Comparison of ENCODE assay signal across 1 cellular context in the genomic region with DNA sequence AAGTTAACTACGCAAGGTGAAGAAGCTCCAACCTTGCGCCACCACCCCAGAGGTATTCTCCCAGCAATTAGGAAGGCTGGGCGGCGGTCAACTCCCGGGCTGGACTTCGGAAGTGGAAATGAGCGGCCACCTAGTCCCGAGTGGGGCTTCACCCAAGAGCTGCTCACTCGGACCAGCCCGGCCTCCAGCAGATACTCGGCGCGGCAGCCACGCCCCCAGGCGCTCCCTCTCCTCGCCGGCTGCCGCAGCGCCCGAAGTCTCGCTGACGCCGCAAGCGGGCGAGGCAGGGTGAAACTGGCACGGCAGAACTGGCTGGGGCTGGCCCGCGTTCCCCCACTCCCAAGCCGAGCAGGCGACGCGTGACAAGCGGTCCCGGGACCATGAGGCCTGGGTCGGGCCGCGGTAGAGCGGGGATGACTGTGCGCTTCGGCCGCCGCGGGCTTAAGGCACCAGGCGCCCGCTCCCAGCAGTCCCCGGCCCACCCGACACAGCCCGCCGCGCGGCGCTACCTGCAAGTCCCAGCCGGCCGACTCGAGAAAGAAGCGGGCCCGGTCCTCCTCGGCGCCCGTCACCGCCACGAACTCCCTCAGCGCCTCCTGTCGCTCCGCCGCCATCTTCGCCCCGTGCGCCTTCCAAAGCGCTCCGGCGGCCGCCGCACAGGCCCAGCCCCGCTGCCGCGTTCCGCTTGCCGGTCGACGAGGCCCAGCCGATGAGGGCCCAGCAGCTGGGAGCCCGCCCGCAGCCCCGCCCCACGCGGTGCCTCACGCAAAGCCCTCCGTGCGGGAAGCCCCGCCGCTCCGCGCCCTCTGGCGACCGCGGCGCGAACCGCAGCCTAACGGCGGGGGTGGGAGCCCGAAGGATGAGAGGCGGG.
TF ChIP-seq lines count a peak whose summit lies in the region.

A gene (minus strand): TSS at position 639 of the 871 bp plus-strand sequence. CDS start 25 bp downstream, at position 614.

TF ChIP-seq in HepG2, 621 proteins besides CTCF, POLR2A, EP300 and RAD21 (continued from another document and continues in another):
- TF ChIP-seq, protein P1, sequence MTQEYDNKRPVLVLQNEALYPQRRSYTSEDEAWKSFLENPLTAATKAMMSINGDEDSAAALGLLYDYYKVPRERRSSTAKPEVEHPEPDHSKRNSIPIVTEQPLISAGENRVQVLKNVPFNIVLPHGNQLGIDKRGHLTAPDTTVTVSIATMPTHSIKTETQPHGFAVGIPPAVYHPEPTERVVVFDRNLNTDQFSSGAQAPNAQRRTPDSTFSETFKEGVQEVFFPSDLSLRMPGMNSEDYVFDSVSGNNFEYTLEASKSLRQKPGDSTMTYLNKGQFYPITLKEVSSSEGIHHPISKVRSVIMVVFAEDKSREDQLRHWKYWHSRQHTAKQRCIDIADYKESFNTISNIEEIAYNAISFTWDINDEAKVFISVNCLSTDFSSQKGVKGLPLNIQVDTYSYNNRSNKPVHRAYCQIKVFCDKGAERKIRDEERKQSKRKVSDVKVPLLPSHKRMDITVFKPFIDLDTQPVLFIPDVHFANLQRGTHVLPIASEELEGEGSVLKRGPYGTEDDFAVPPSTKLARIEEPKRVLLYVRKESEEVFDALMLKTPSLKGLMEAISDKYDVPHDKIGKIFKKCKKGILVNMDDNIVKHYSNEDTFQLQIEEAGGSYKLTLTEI (CRISPR knock-in tag; conservative IDR thresholded peaks at IDR 0.05), result no peak
- TF ChIP-seq, protein P2, sequence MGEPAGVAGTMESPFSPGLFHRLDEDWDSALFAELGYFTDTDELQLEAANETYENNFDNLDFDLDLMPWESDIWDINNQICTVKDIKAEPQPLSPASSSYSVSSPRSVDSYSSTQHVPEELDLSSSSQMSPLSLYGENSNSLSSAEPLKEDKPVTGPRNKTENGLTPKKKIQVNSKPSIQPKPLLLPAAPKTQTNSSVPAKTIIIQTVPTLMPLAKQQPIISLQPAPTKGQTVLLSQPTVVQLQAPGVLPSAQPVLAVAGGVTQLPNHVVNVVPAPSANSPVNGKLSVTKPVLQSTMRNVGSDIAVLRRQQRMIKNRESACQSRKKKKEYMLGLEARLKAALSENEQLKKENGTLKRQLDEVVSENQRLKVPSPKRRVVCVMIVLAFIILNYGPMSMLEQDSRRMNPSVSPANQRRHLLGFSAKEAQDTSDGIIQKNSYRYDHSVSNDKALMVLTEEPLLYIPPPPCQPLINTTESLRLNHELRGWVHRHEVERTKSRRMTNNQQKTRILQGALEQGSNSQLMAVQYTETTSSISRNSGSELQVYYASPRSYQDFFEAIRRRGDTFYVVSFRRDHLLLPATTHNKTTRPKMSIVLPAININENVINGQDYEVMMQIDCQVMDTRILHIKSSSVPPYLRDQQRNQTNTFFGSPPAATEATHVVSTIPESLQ (CRISPR knock-in tag; conservative IDR thresholded peaks at IDR 0.05), result 0 out of 2 replicates have a peak, but pooled peaks have one; percentile 91
- TF ChIP-seq, protein P3, sequence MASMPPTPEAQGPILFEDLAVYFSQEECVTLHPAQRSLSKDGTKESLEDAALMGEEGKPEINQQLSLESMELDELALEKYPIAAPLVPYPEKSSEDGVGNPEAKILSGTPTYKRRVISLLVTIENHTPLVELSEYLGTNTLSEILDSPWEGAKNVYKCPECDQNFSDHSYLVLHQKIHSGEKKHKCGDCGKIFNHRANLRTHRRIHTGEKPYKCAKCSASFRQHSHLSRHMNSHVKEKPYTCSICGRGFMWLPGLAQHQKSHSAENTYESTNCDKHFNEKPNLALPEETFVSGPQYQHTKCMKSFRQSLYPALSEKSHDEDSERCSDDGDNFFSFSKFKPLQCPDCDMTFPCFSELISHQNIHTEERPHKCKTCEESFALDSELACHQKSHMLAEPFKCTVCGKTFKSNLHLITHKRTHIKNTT (CRISPR knock-in tag; IDR thresholded peaks at IDR 0.05), result no peak
- no peak for TF ChIP-seq ZNF207 (IDR thresholded peaks at IDR 0.05; ENCODE audit: borderline replicate concordance)
- TF ChIP-seq ELF1 (CRISPR knock-in tag; IDR thresholded peaks at IDR 0.05), result peak; percentile 40; the same call in 1 of the 2 replicates
- TF ChIP-seq ZNF317 (CRISPR knock-in tag; IDR thresholded peaks at IDR 0.05), result no peak; the same call in 1 of the 2 replicates
- TF ChIP-seq, protein P4, sequence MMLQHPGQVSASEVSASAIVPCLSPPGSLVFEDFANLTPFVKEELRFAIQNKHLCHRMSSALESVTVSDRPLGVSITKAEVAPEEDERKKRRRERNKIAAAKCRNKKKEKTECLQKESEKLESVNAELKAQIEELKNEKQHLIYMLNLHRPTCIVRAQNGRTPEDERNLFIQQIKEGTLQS (CRISPR knock-in tag; IDR thresholded peaks at IDR 0.05), result peak; percentile 82
- peak; percentile 81; the same call in 1 of the 2 replicates for TF ChIP-seq PCBP1 (IDR thresholded peaks at IDR 0.05; ENCODE audit: borderline replicate concordance, low read depth, low read length)
- TF ChIP-seq TAF15 (IDR thresholded peaks at IDR 0.05; ENCODE audit: low read depth, low read length, poor library complexity, severe bottlenecking), result peak; percentile 94
- 0 out of 2 replicates have a peak, but pooled peaks have one; percentile 76 for TF ChIP-seq ZNF816 (CRISPR knock-in tag; IDR thresholded peaks at IDR 0.05; ENCODE audit: borderline replicate concordance)
- TF ChIP-seq BRD4 (CRISPR knock-in tag; IDR thresholded peaks at IDR 0.05), result peak; percentile 100
- TF ChIP-seq ZNF251 (CRISPR knock-in tag; IDR thresholded peaks at IDR 0.05), result peak; percentile 97; the same call in 1 of the 2 replicates
- TF ChIP-seq SALL2 (CRISPR knock-in tag; IDR thresholded peaks at IDR 0.05), result peak; percentile 100
- TF ChIP-seq, protein P5, sequence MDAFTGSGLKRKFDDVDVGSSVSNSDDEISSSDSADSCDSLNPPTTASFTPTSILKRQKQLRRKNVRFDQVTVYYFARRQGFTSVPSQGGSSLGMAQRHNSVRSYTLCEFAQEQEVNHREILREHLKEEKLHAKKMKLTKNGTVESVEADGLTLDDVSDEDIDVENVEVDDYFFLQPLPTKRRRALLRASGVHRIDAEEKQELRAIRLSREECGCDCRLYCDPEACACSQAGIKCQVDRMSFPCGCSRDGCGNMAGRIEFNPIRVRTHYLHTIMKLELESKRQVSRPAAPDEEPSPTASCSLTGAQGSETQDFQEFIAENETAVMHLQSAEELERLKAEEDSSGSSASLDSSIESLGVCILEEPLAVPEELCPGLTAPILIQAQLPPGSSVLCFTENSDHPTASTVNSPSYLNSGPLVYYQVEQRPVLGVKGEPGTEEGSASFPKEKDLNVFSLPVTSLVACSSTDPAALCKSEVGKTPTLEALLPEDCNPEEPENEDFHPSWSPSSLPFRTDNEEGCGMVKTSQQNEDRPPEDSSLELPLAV (CRISPR knock-in tag; conservative IDR thresholded peaks at IDR 0.05; ENCODE audit: low read depth), result no peak
- TF ChIP-seq ZSCAN29 (CRISPR knock-in tag; conservative IDR thresholded peaks at IDR 0.05), result peak; percentile 96; the same call in 1 of the 2 replicates
- no peak; the same call in none of the 2 replicates for TF ChIP-seq ZNF510 (CRISPR knock-in tag; IDR thresholded peaks at IDR 0.05; ENCODE audit: low read depth)
- TF ChIP-seq ZNF615 (CRISPR knock-in tag; IDR thresholded peaks at IDR 0.05; ENCODE audit: borderline replicate concordance), result no peak
- peak; percentile 92 for TF ChIP-seq ZNF264 (CRISPR knock-in tag; IDR thresholded peaks at IDR 0.05)
- no peak for TF ChIP-seq NFIC (IDR thresholded peaks at IDR 0.05; ENCODE audit: low read length)
- TF ChIP-seq, protein P6, sequence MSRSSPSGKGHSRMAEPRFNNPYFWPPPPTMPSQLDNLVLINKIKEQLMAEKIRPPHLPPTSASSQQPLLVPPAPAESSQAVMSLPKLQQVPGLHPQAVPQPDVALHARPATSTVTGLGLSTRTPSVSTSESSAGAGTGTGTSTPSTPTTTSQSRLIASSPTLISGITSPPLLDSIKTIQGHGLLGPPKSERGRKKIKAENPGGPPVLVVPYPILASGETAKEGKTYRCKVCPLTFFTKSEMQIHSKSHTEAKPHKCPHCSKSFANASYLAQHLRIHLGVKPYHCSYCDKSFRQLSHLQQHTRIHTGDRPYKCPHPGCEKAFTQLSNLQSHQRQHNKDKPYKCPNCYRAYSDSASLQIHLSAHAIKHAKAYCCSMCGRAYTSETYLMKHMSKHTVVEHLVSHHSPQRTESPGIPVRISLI (CRISPR knock-in tag; IDR thresholded peaks at IDR 0.05; ENCODE audit: borderline replicate concordance), result peak; percentile 83
- TF ChIP-seq RORA (CRISPR knock-in tag; IDR thresholded peaks at IDR 0.05), result no peak; the same call in 1 of the 2 replicates
- TF ChIP-seq, protein P7, sequence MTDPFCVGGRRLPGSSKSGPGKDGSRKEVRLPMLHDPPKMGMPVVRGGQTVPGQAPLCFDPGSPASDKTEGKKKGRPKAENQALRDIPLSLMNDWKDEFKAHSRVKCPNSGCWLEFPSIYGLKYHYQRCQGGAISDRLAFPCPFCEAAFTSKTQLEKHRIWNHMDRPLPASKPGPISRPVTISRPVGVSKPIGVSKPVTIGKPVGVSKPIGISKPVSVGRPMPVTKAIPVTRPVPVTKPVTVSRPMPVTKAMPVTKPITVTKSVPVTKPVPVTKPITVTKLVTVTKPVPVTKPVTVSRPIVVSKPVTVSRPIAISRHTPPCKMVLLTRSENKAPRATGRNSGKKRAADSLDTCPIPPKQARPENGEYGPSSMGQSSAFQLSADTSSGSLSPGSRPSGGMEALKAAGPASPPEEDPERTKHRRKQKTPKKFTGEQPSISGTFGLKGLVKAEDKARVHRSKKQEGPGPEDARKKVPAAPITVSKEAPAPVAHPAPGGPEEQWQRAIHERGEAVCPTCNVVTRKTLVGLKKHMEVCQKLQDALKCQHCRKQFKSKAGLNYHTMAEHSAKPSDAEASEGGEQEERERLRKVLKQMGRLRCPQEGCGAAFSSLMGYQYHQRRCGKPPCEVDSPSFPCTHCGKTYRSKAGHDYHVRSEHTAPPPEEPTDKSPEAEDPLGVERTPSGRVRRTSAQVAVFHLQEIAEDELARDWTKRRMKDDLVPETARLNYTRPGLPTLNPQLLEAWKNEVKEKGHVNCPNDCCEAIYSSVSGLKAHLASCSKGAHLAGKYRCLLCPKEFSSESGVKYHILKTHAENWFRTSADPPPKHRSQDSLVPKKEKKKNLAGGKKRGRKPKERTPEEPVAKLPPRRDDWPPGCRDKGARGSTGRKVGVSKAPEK (CRISPR knock-in tag; IDR thresholded peaks at IDR 0.05; ENCODE audit: borderline replicate concordance), result peak; percentile 88; the same call in 1 of the 2 replicates
- TF ChIP-seq, protein P8, sequence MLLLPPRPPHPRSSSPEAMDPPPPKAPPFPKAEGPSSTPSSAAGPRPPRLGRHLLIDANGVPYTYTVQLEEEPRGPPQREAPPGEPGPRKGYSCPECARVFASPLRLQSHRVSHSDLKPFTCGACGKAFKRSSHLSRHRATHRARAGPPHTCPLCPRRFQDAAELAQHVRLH (CRISPR knock-in tag; IDR thresholded peaks at IDR 0.05; ENCODE audit: borderline replicate concordance, low read depth), result no peak
- TF ChIP-seq KDM5B (CRISPR knock-in tag; IDR thresholded peaks at IDR 0.05; ENCODE audit: borderline replicate concordance), result peak; percentile 99
- TF ChIP-seq MBNL3 (CRISPR knock-in tag; conservative IDR thresholded peaks at IDR 0.05), result no peak
- no peak for TF ChIP-seq RXRA (CRISPR knock-in tag; IDR thresholded peaks at IDR 0.05)
- no peak for TF ChIP-seq KAT2B (IDR thresholded peaks at IDR 0.05; ENCODE audit: borderline replicate concordance, low read depth, low read length)
- TF ChIP-seq KDM3A (CRISPR knock-in tag; IDR thresholded peaks at IDR 0.05; ENCODE audit: low read depth), result peak; percentile 99
- TF ChIP-seq ZNF143 (CRISPR knock-in tag; IDR thresholded peaks at IDR 0.05), result peak; percentile 70; the same call in 1 of the 2 replicates
- TF ChIP-seq ZBTB38 (CRISPR knock-in tag; IDR thresholded peaks at IDR 0.05), result peak; percentile 90
- no peak for TF ChIP-seq ZEB1 (IDR thresholded peaks at IDR 0.05; ENCODE audit: insufficient replicate concordance, low read depth)
- peak; percentile 49; the same call in 1 of the 2 replicates for TF ChIP-seq FOSL1 (CRISPR knock-in tag; IDR thresholded peaks at IDR 0.05; ENCODE audit: borderline replicate concordance)
- TF ChIP-seq, protein P9, sequence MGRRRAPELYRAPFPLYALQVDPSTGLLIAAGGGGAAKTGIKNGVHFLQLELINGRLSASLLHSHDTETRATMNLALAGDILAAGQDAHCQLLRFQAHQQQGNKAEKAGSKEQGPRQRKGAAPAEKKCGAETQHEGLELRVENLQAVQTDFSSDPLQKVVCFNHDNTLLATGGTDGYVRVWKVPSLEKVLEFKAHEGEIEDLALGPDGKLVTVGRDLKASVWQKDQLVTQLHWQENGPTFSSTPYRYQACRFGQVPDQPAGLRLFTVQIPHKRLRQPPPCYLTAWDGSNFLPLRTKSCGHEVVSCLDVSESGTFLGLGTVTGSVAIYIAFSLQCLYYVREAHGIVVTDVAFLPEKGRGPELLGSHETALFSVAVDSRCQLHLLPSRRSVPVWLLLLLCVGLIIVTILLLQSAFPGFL (CRISPR knock-in tag; IDR thresholded peaks at IDR 0.05), result peak; percentile 75
- peak; percentile 27 for TF ChIP-seq PTBP1 (IDR thresholded peaks at IDR 0.05; ENCODE audit: low read depth, low read length, poor library complexity, severe bottlenecking)
- peak; percentile 94; the same call in 1 of the 2 replicates for TF ChIP-seq ZFYVE20 (CRISPR knock-in tag; IDR thresholded peaks at IDR 0.05; ENCODE audit: borderline replicate concordance, low read depth)
- peak; percentile 97 for TF ChIP-seq MED8 (CRISPR knock-in tag; IDR thresholded peaks at IDR 0.05; ENCODE audit: insufficient replicate concordance)
- TF ChIP-seq, protein P10, sequence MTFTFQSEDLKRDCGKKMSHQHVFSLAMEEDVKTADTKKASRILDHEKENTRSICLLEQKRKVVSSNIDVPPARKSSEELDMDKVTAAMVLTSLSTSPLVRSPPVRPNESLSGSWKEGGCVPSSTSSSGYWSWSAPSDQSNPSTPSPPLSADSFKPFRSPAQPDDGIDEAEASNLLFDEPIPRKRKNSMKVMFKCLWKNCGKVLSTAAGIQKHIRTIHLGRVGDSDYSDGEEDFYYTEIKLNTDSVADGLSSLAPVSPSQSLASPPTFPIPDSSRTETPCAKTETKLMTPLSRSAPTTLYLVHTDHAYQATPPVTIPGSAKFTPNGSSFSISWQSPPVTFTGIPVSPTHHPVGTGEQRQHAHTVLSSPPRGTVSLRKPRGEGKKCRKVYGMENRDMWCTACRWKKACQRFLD (CRISPR knock-in tag; IDR thresholded peaks at IDR 0.05; ENCODE audit: borderline replicate concordance), result peak; percentile 94; the same call in 1 of the 2 replicates
- peak; percentile 97; the same call in 1 of the 2 replicates for TF ChIP-seq ZNF33B (CRISPR knock-in tag; IDR thresholded peaks at IDR 0.05)
- TF ChIP-seq ETV6 (CRISPR knock-in tag; conservative IDR thresholded peaks at IDR 0.05), result peak; percentile 97
- no peak for TF ChIP-seq ZSCAN30 (CRISPR knock-in tag; IDR thresholded peaks at IDR 0.05)
- TF ChIP-seq, protein P11, sequence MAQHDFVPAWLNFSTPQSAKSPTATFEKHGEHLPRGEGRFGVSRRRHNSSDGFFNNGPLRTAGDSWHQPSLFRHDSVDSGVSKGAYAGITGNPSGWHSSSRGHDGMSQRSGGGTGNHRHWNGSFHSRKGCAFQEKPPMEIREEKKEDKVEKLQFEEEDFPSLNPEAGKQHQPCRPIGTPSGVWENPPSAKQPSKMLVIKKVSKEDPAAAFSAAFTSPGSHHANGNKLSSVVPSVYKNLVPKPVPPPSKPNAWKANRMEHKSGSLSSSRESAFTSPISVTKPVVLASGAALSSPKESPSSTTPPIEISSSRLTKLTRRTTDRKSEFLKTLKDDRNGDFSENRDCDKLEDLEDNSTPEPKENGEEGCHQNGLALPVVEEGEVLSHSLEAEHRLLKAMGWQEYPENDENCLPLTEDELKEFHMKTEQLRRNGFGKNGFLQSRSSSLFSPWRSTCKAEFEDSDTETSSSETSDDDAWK (CRISPR knock-in tag; IDR thresholded peaks at IDR 0.05), result no peak
- no peak for TF ChIP-seq ZNF720 (CRISPR knock-in tag; IDR thresholded peaks at IDR 0.05)
- TF ChIP-seq MIER2 (CRISPR knock-in tag; IDR thresholded peaks at IDR 0.05), result no peak
